ENCODE assay signal across 8 cellular contexts in the genomic region with DNA sequence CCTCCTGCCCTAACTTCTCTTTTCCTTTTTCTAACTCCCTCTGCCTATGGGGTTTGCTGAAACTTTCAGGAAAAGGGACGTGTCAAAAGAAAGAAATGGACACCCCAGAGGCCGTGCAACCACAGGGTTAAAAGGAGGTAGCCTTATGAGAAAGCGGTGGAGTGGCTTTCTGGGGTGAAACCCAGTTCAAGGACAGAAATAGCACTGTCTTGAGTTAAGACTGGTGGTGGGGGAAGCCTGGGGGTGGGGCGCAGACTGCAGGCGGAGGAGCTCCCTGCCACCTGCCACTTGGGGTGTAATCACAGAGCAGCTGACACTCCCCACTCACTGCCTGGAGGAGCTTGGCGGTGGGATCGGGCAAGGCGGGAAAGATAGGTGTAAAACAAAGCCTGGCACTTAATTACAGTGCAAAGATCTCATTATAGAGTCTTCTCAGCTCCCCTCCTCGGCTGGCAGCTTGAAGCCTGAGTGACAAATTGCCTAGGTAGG. TPM values are rescaled to one million over a fixed set of nuclear protein-coding genes. Genes with fewer than 3 reads are reported as not detected.
DNase-seq lines count a peak whose midpoint lies in the region; ATAC-seq and TF ChIP-seq lines count a peak whose summit lies in the region.

No MANE protein-coding gene starts in this region.

- no peaks in the 10 kb centered on the region for H3K9me3 ChIP-seq in CD8-positive, alpha-beta memory T cell (ENCODE audit: low read length)
- H3K9me3 ChIP-seq in mucosa of stomach (ENCODE audit: control insufficient read depth, low read length) (no peaks in the 10 kb centered on the region), upper lobe of left lung (no peaks in the 10 kb centered on the region), HAP-1 (no peaks in the 10 kb centered on the region)

- H3K4me3 ChIP-seq in CD8-positive, alpha-beta memory T cell (ENCODE audit: low read length), result peak overlapping the region; percentile 59
- H3K4me3 ChIP-seq in mucosa of stomach (ENCODE audit: low read length), result no peak overlapping the region
- H3K4me3 ChIP-seq in upper lobe of left lung, result peak overlapping the region in 2 of 4 donors; percentile 58 to 65
- no peak overlapping the region for H3K4me3 ChIP-seq in HAP-1

- CTCF ChIA-PET in CD8-positive, alpha-beta memory T cell (lab: Charles Lee), result interaction anchor here (0.6 to 4.8 kb wide), 8 partner anchors 9 to 539 kb away, joined by 3 to 67 read pairs (median 4); no protein-coding TSS in a partner anchor

- POLR2A ChIA-PET in CD8-positive, alpha-beta memory T cell (lab: Charles Lee), result interaction anchor here (0.7 kb wide), 2 partner anchors 9 to 1047 kb away, joined by 3 to 5 read pairs; no protein-coding TSS in a partner anchor
- POLR2A ChIA-PET in activated naive CD8-positive, alpha-beta T cell treated with anti-CD3 and anti-CD28 coated beads, Interleukin-2, amount 10 ng/mL, durations not matched to agents 7 days and 5 days (lab: Charles Lee), result interaction anchor here (0.7 to 1.5 kb wide), 3 partner anchors 10 to 220 kb away, joined by 3 read pairs; a partner anchor contains a TSS

- H3K9ac ChIP-seq in mucosa of stomach (ENCODE audit: low read length), result peak overlapping the region; percentile 76

- ATAC-seq in HG02642 (IDR thresholded peaks at IDR 0.05; ENCODE audit: poor library complexity, unreplicated experiment) (peak; percentile 43), upper lobe of left lung (ENCODE audit: low FRiP score in 2 of 2) (peak; percentile 25 to 74)
- ATAC-seq in activated naive CD8-positive, alpha-beta T cell treated with anti-CD3 and anti-CD28 coated beads, Interleukin-2, amount 10 ng/mL, durations not matched to agents 7 days and 5 days (ENCODE audit: low read depth), result no peak

- in situ Hi-C loops in HAP-1 (cut with MboI; ENCODE audit: low sequenced_read_pairs), result no loop called here

- peaks cover 3 to 14% of the 10 kb centered on the region in 2 donors for H3K27me3 Mint-ChIP-seq in CD8-positive, alpha-beta memory T cell
- peaks cover 6% of the 10 kb centered on the region for H3K27me3 Mint-ChIP-seq in activated naive CD8-positive, alpha-beta T cell treated with anti-CD3 and anti-CD28 coated beads, Interleukin-2, amount 10 ng/mL, durations not matched to agents 7 days and 5 days

- H3K9me3 Mint-ChIP-seq in CD8-positive, alpha-beta memory T cell, result peaks cover 0 to 8% (median 2%) of the 10 kb centered on the region in 5 donors
- peaks cover 6% of the 10 kb centered on the region for H3K9me3 Mint-ChIP-seq in activated naive CD8-positive, alpha-beta T cell treated with anti-CD3 and anti-CD28 coated beads, Interleukin-2, amount 10 ng/mL, durations not matched to agents 7 days and 5 days

- 36% methylated on average over 9 of the region's 9 CpGs for WGBS in upper lobe of left lung, 2 donors

- peaks cover 23% of the 10 kb centered on the region for H3K4me1 ChIP-seq in CD8-positive, alpha-beta memory T cell (ENCODE audit: insufficient read depth, low read length)
- H3K4me1 ChIP-seq in mucosa of stomach (ENCODE audit: control insufficient read depth, insufficient read depth, low read length) (peaks cover 26% of the 10 kb centered on the region), upper lobe of left lung (peaks cover 18 to 34% (median 28%) of the 10 kb centered on the region in 4 donors), HAP-1 (peaks cover 4% of the 10 kb centered on the region; the same call in 1 of the 2 replicates)

- DNase-seq in CD8-positive, alpha-beta memory T cell, result peak in 3 of 5 donors; percentile 6 to 59 (median 34)
- DNase-seq in NOMO-1 (lab: John Stamatoyannopoulos, UW; ENCODE audit: unreplicated experiment in 2 of 2), result peak; percentile 41 to 62
- peak; percentile 35 for DNase-seq in activated naive CD8-positive, alpha-beta T cell treated with anti-CD3 and anti-CD28 coated beads, Interleukin-2, amount 10 ng/mL, durations not matched to agents 7 days and 5 days
- DNase-seq in upper lobe of left lung, result peak; percentile 56 to 89
- DNase-seq in HAP-1 (ENCODE audit: low spot score in 2 of 2), result no peak
- DNase-seq in KG1 (lab: John Stamatoyannopoulos, UW), result no peak

- TF ChIP-seq CTCF in upper lobe of left lung (IDR thresholded peaks at IDR 0.05), result no peak

- H3K27me3 ChIP-seq in CD8-positive, alpha-beta memory T cell (ENCODE audit: insufficient read depth, low read length, poor library complexity, severe bottlenecking), result no peaks in the 10 kb centered on the region
- no peaks in the 10 kb centered on the region for H3K27me3 ChIP-seq in mucosa of stomach (ENCODE audit: control insufficient read depth, insufficient read depth, low read length)
- no peaks in the 10 kb centered on the region for H3K27me3 ChIP-seq in upper lobe of left lung
- no peaks in the 10 kb centered on the region for H3K27me3 ChIP-seq in HAP-1 (ENCODE audit: low read depth)

- TF ChIP-seq EP300 in upper lobe of left lung (IDR thresholded peaks at IDR 0.05), result peak in 1 of 4 donors; percentile 27

- no peak for TF ChIP-seq POLR2A in upper lobe of left lung (IDR thresholded peaks at IDR 0.05)

- no peaks in the 10 kb centered on the region for H3K36me3 ChIP-seq in CD8-positive, alpha-beta memory T cell (ENCODE audit: insufficient read depth, low read length)
- H3K36me3 ChIP-seq in mucosa of stomach (ENCODE audit: control insufficient read depth, insufficient read depth, low read length) (no peaks in the 10 kb centered on the region), upper lobe of left lung (no peaks in the 10 kb centered on the region), HAP-1 (replicated peaks) (no peaks in the 10 kb centered on the region)

- H3K4me1 Mint-ChIP-seq in CD8-positive, alpha-beta memory T cell, result peaks cover 18 to 25% (median 22%) of the 10 kb centered on the region in 3 donors
- H3K4me1 Mint-ChIP-seq in activated naive CD8-positive, alpha-beta T cell treated with anti-CD3 and anti-CD28 coated beads, Interleukin-2, amount 10 ng/mL, durations not matched to agents 7 days and 5 days, result peaks cover 7% of the 10 kb centered on the region

- peak overlapping the region in 7 of 8 donors; percentile 68 to 95 (median 90) for H3K27ac Mint-ChIP-seq in CD8-positive, alpha-beta memory T cell
- H3K27ac Mint-ChIP-seq in activated naive CD8-positive, alpha-beta T cell treated with anti-CD3 and anti-CD28 coated beads, Interleukin-2, amount 10 ng/mL, durations not matched to agents 7 days and 5 days, result no peak overlapping the region

- peaks cover 0 to 5% (median 1%) of the 10 kb centered on the region in 3 donors for H3K36me3 Mint-ChIP-seq in CD8-positive, alpha-beta memory T cell
- no peaks in the 10 kb centered on the region for H3K36me3 Mint-ChIP-seq in activated naive CD8-positive, alpha-beta T cell treated with anti-CD3 and anti-CD28 coated beads, Interleukin-2, amount 10 ng/mL, durations not matched to agents 7 days and 5 days

- peak overlapping the region; percentile 51 for H3K27ac ChIP-seq in CD8-positive, alpha-beta memory T cell (ENCODE audit: low read depth, low read length)
- peak overlapping the region; percentile 63 to 86 (median 75) for H3K27ac ChIP-seq in upper lobe of left lung

- peak overlapping the region; percentile 15 to 86 (median 80) for H3K4me3 Mint-ChIP-seq in CD8-positive, alpha-beta memory T cell
- H3K4me3 Mint-ChIP-seq in activated naive CD8-positive, alpha-beta T cell treated with anti-CD3 and anti-CD28 coated beads, Interleukin-2, amount 10 ng/mL, durations not matched to agents 7 days and 5 days, result peak overlapping the region; percentile 71

RNA-seq across cellular contexts. Expression of a gene that starts 0.8 kb away (rescaled TPM):
- under 1 TPM; 0.22 to 0.46 TPM for total RNA-seq in CD8-positive, alpha-beta memory T cell
- 0.71 TPM for polyA plus RNA-seq in CD8-positive, alpha-beta memory T cell
- 1 to 10 TPM in 1 of 2 experiments, under 1 TPM in 1; 0.28 to 1.8 TPM for total RNA-seq in activated naive CD8-positive, alpha-beta T cell treated with anti-CD3 and anti-CD28 coated beads, Interleukin-2, amount 10 ng/mL, durations not matched to agents 7 days and 5 days
- 10 to 100 TPM in 5 of 6 donors, 1 to 10 TPM in 1; 4.1 to 30.4 (median 14.8) TPM for total RNA-seq in upper lobe of left lung

Comparison
In these comparisons a context has a peak if more than half of its experiments do, and no peak if none do; other contexts are left out.
1. DNase-seq: peak in CD8-positive, alpha-beta memory T cell (3 of 5), NOMO-1 (2 of 2), activated naive CD8-positive, alpha-beta T cell treated with anti-CD3 and anti-CD28 coated beads, Interleukin-2, amount 10 ng/mL, durations not matched to agents 7 days and 5 days (single experiment) and upper lobe of left lung (2 of 2); none in HAP-1 (0 of 2) and KG1 (single experiment).